ENCODE assay signal across 2 cellular contexts in the genomic region with DNA sequence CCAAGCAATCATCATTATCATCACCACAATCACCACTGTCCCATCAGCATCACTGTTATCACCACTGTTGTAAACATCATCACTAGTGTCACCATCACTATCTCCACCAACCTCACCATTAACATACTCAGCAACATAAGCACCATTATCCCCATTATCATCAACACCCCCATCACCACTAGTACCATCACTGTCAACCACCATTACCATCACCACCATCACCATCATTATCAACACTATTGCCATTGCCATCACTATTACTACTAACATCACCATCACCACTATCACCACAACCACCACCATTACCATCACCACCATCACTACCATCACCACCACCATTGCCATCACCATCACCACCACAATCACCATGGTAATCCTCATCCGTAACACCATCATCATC.
TF ChIP-seq lines count a peak whose summit lies in the region.

No MANE protein-coding gene starts in this region.

TF ChIP-seq in HepG2, 621 proteins besides CTCF, POLR2A, EP300 and RAD21:
- TF ChIP-seq TRIM24 (CRISPR knock-in tag; IDR thresholded peaks at IDR 0.05) (no peak), HCFC1 (IDR thresholded peaks at IDR 0.05; ENCODE audit: low read depth, low read length) (no peak), ZNF282 (IDR thresholded peaks at IDR 0.05; ENCODE audit: partially characterized antibody) (peak; percentile 69), ATF7 (IDR thresholded peaks at IDR 0.05) (peak; percentile 10; the same call in 1 of the 2 replicates), ATF7 (CRISPR knock-in tag; IDR thresholded peaks at IDR 0.05) (no peak), HNRNPUL1 (IDR thresholded peaks at IDR 0.05; ENCODE audit: low read depth, low read length) (no peak), FOXA1 (IDR thresholded peaks at IDR 0.05) (no peak; the same call in none of the 2 replicates), FOXA1 (CRISPR knock-in tag; IDR thresholded peaks at IDR 0.05) (no peak), ARNT (IDR thresholded peaks at IDR 0.05) (0 out of 2 replicates have a peak, but pooled peaks have one; percentile 18), TCF12 (IDR thresholded peaks at IDR 0.05) (no peak), TCF12 (CRISPR knock-in tag; IDR thresholded peaks at IDR 0.05) (no peak), AGO2 (optimal IDR thresholded peaks at IDR 0.05; ENCODE audit: low read depth, low read length) (no peak), ZNF776 (CRISPR knock-in tag; IDR thresholded peaks at IDR 0.05) (no peak), ATM (IDR thresholded peaks at IDR 0.05; ENCODE audit: borderline replicate concordance) (peak; percentile 59; the same call in 1 of the 2 replicates), NBN (conservative IDR thresholded peaks at IDR 0.05) (0 out of 2 replicates have a peak, but pooled peaks have one; percentile 14), IKZF1 (IDR thresholded peaks at IDR 0.05) (peak; percentile 96; the same call in 1 of the 2 replicates), TBX3 (IDR thresholded peaks at IDR 0.05; ENCODE audit: borderline replicate concordance) (0 out of 2 replicates have a peak, but pooled peaks have one; percentile 5), ZNF207 (IDR thresholded peaks at IDR 0.05; ENCODE audit: borderline replicate concordance) (peak; percentile 75; the same call in 1 of the 2 replicates), TRIM22 (IDR thresholded peaks at IDR 0.05) (peak; percentile 75)
- TF ChIP-seq, protein P1, sequence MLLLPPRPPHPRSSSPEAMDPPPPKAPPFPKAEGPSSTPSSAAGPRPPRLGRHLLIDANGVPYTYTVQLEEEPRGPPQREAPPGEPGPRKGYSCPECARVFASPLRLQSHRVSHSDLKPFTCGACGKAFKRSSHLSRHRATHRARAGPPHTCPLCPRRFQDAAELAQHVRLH (CRISPR knock-in tag; IDR thresholded peaks at IDR 0.05; ENCODE audit: borderline replicate concordance, low read depth) = no peak

TF ChIP-seq in HEK293, 187 proteins besides CTCF, POLR2A, EP300 and RAD21:
- TF ChIP-seq INSM2 (tag by site-specific recombination; IDR thresholded peaks at IDR 0.05) (0 out of 2 replicates have a peak, but pooled peaks have one; percentile 11), ZNF514 (tag by site-specific recombination; IDR thresholded peaks at IDR 0.05) (no peak)
TF ChIP-seq in HEK293: peak in this region for 1.
